8 cellular contexts compared by ENCODE assay signal in genomic region chr11:43576834-43577521, GRCh38.
DNase-seq lines count a peak whose midpoint lies in the region; ATAC-seq lines count a peak whose summit lies in the region.

No MANE protein-coding gene starts in this region.

- no peaks in the 10 kb centered on the region for H3K9me3 ChIP-seq in naive thymus-derived CD4-positive, alpha-beta T cell (ENCODE audit: control insufficient read depth in 2 of 3, low read length in 3 of 3)
- no peaks in the 10 kb centered on the region for H3K9me3 ChIP-seq in effector memory CD4-positive, alpha-beta T cell (ENCODE audit: control insufficient read depth, low read length)

- intact Hi-C loops in naive thymus-derived CD4-positive, alpha-beta T cell (cut with micrococcal nuclease), result loop anchor here in 1 of 2 donors (5.0 kb wide), 1 partner anchor 735 kb away; the partner anchor contains the start of gene ALX4

- H3K27ac Mint-ChIP-seq in activated CD4-positive, alpha-beta T cell treated with anti-CD3 and anti-CD28 coated beads, Interleukin-2, amount 10 ng/mL, durations not matched to agents 7 days and 5 days, result no peak overlapping the region
- H3K27ac Mint-ChIP-seq in naive thymus-derived CD4-positive, alpha-beta T cell, result peak overlapping the region in 1 of 9 donors; percentile 14

- POLR2A ChIA-PET in activated CD4-positive, alpha-beta T cell treated with anti-CD3 and anti-CD28 coated beads, Interleukin-2, amount 10 ng/mL, durations not matched to agents 7 days and 5 days (lab: Charles Lee), result no interaction called here
- POLR2A ChIA-PET in naive thymus-derived CD4-positive, alpha-beta T cell (lab: Charles Lee), result no interaction called here

- peaks cover 2 to 7% of the 10 kb centered on the region in 2 donors for H3K4me1 ChIP-seq in naive thymus-derived CD4-positive, alpha-beta T cell (ENCODE audit: control insufficient read depth in 2 of 2, insufficient read depth in 2 of 2, low read length in 2 of 2)
- peaks cover 18% of the 10 kb centered on the region for H3K4me1 ChIP-seq in effector memory CD4-positive, alpha-beta T cell (ENCODE audit: control insufficient read depth, insufficient read depth, low read length, poor library complexity, severe bottlenecking)

- peaks cover 3% of the 10 kb centered on the region for H3K9me3 Mint-ChIP-seq in activated CD4-positive, alpha-beta T cell treated with anti-CD3 and anti-CD28 coated beads, Interleukin-2, amount 10 ng/mL, durations not matched to agents 7 days and 5 days
- peaks cover 0 to 9% (median 0%) of the 10 kb centered on the region in 11 donors for H3K9me3 Mint-ChIP-seq in naive thymus-derived CD4-positive, alpha-beta T cell

- H3K27me3 ChIP-seq in naive thymus-derived CD4-positive, alpha-beta T cell (ENCODE audit: control insufficient read depth in 2 of 2, insufficient read depth in 2 of 2, low read length in 2 of 2), result peaks cover 14 to 43% of the 10 kb centered on the region in 2 donors
- peaks cover 62% of the 10 kb centered on the region for H3K27me3 ChIP-seq in effector memory CD4-positive, alpha-beta T cell (replicated peaks; ENCODE audit: control insufficient read depth, insufficient read depth, low read length, poor library complexity, severe bottlenecking)

- peaks cover 35% of the 10 kb centered on the region for H3K4me1 Mint-ChIP-seq in activated CD4-positive, alpha-beta T cell treated with anti-CD3 and anti-CD28 coated beads, Interleukin-2, amount 10 ng/mL, durations not matched to agents 7 days and 5 days
- H3K4me1 Mint-ChIP-seq in naive thymus-derived CD4-positive, alpha-beta T cell, result peaks cover 25 to 46% (median 42%) of the 10 kb centered on the region in 7 donors

- no peak overlapping the region for H3K4me3 ChIP-seq in naive thymus-derived CD4-positive, alpha-beta T cell (ENCODE audit: low read length)
- H3K4me3 ChIP-seq in effector memory CD4-positive, alpha-beta T cell (ENCODE audit: insufficient read depth, low read depth, low read length, poor library complexity, severe bottlenecking), result no peak overlapping the region

- no peaks in the 10 kb centered on the region for H3K36me3 Mint-ChIP-seq in activated CD4-positive, alpha-beta T cell treated with anti-CD3 and anti-CD28 coated beads, Interleukin-2, amount 10 ng/mL, durations not matched to agents 7 days and 5 days (ENCODE audit: low read depth)
- peaks cover 0 to 8% (median 0%) of the 10 kb centered on the region in 5 donors for H3K36me3 Mint-ChIP-seq in naive thymus-derived CD4-positive, alpha-beta T cell

- peak; percentile 37 for DNase-seq in activated CD4-positive, alpha-beta T cell treated with anti-CD3 and anti-CD28 coated beads, Interleukin-2, amount 10 ng/mL, durations not matched to agents 7 days and 5 days
- DNase-seq in activated CD4-positive, alpha-beta T cell treated with anti-CD3 and anti-CD28 coated beads for 4 hours, result no peak
- DNase-seq in NAMALWA (ENCODE audit: low spot score), result peak; percentile 59
- DNase-seq in dermis blood vessel endothelial cell, result peak; percentile 68
- no peak for DNase-seq in naive thymus-derived CD4-positive, alpha-beta T cell
- DNase-seq in T-helper 9 cell, result no peak
- no peak for DNase-seq in effector memory CD4-positive, alpha-beta T cell

- no peak for ATAC-seq in naive thymus-derived CD4-positive, alpha-beta T cell
- no peak for ATAC-seq in HG02852 (IDR thresholded peaks at IDR 0.05; ENCODE audit: unreplicated experiment)

- CTCF ChIA-PET in activated CD4-positive, alpha-beta T cell treated with anti-CD3 and anti-CD28 coated beads, Interleukin-2, amount 10 ng/mL, durations not matched to agents 7 days and 5 days (lab: Charles Lee), result interaction anchor here (0.5 to 1.6 kb wide), 3 partner anchors 10 to 275 kb away, joined by 3 to 7 read pairs (median 3); no protein-coding TSS in a partner anchor
- CTCF ChIA-PET in naive thymus-derived CD4-positive, alpha-beta T cell (lab: Charles Lee), result interaction anchor here (0.9 kb wide), 1 partner anchor 13 kb away, joined by 4 read pairs; no protein-coding TSS in a partner anchor

- H3K36me3 ChIP-seq in naive thymus-derived CD4-positive, alpha-beta T cell (ENCODE audit: control insufficient read depth in 2 of 3, insufficient read depth in 3 of 3, low read length in 3 of 3), result no peaks in the 10 kb centered on the region
- no peaks in the 10 kb centered on the region for H3K36me3 ChIP-seq in effector memory CD4-positive, alpha-beta T cell (ENCODE audit: control insufficient read depth, insufficient read depth, low read length)

- no peak overlapping the region for H3K4me3 Mint-ChIP-seq in activated CD4-positive, alpha-beta T cell treated with anti-CD3 and anti-CD28 coated beads, Interleukin-2, amount 10 ng/mL, durations not matched to agents 7 days and 5 days
- H3K4me3 Mint-ChIP-seq in naive thymus-derived CD4-positive, alpha-beta T cell, result peak overlapping the region in 7 of 10 donors; percentile 6 to 35 (median 16)

- no peak overlapping the region for H3K27ac ChIP-seq in naive thymus-derived CD4-positive, alpha-beta T cell (ENCODE audit: low read depth, low read length)
- no peak overlapping the region for H3K27ac ChIP-seq in effector memory CD4-positive, alpha-beta T cell (ENCODE audit: insufficient read depth, low read length, poor library complexity, severe bottlenecking)

- peaks cover 92% of the 10 kb centered on the region for H3K27me3 Mint-ChIP-seq in activated CD4-positive, alpha-beta T cell treated with anti-CD3 and anti-CD28 coated beads, Interleukin-2, amount 10 ng/mL, durations not matched to agents 7 days and 5 days
- peaks cover 79 to 94% (median 87%) of the 10 kb centered on the region in 5 donors for H3K27me3 Mint-ChIP-seq in naive thymus-derived CD4-positive, alpha-beta T cell

Comparison
In these comparisons a context has a peak if more than half of its experiments do, and no peak if none do; other contexts are left out.
1. DNase-seq: peak in activated CD4-positive, alpha-beta T cell treated with anti-CD3 and anti-CD28 coated beads, Interleukin-2, amount 10 ng/mL, durations not matched to agents 7 days and 5 days (single experiment), NAMALWA (single experiment) and dermis blood vessel endothelial cell (single experiment); none in activated CD4-positive, alpha-beta T cell treated with anti-CD3 and anti-CD28 coated beads for 4 hours (0 of 2), naive thymus-derived CD4-positive, alpha-beta T cell (0 of 9), T-helper 9 cell (single experiment) and effector memory CD4-positive, alpha-beta T cell (0 of 3).